ENCODE assay signal across 8 cellular contexts in the genomic region with DNA sequence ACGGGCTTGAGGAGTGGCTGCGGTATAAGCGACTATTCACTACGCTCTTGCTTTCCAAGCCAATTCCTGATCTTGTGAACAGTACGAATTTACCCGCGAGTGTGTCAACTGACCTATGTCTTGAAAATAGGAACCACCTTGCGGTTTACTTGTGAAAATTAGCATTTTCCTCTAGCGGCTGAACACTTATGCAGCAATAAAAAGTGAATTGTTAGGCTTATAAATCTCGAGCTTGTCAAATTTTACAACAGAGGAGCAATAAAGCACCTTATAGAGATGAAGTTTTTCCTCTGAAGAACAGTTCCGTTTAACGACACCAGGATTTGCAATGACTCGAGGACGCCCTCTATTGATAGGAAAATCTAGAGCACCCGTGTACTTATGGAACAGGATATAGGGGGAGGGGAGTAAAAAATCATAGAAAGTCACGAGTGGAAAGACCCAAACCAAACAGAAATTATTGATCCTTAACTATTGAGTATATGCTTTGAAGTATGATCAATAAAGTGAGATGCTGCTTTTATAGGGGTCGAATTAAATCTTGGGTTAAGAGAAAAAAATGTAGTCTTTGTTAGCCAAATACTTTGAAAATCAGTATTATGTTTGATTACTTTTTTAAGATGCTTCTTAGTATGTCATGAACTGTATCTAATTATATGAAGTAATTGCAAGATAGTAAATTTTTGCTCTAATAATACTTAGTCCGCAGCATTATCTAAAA. TPM values are rescaled to one million over a fixed set of nuclear protein-coding genes. Genes with fewer than 3 reads are reported as not detected.
DNase-seq lines count a peak whose midpoint lies in the region; ATAC-seq, FAIRE-seq and TF ChIP-seq lines count a peak whose summit lies in the region.

No MANE protein-coding gene starts in this region.

- SMC1A ChIA-PET in GM12878 (lab: Charles Lee; ENCODE audit: uncharacterized antibody, unreplicated experiment) = interaction anchor here (0.7 to 5.3 kb wide), 17 partner anchors 10 to 1576 kb away, joined by 3 to 24 read pairs (median 3); no protein-coding TSS in a partner anchor

- TF ChIP-seq POLR2A in GM12878 (IDR thresholded peaks at IDR 0.05; ENCODE audit: low read depth, low read length) = no peak

- H3K4me2 ChIP-seq in GM12878 (ENCODE audit: control insufficient read depth, insufficient read depth) = peak overlapping the region; percentile 92
- H3K4me2 ChIP-seq in hepatocyte = peak overlapping the region; percentile 97

- WGBS in GM12878 (ENCODE audit: insufficient coverage, insufficient replicate concordance, low lambda C conversion rate, missing lambda C conversion rate) = under 1% methylated on average over 18 of the region's 18 CpGs
- WGBS in hepatocyte (ENCODE audit: low lambda C conversion rate, missing lambda C conversion rate) = 6% methylated on average over 18 of the region's 18 CpGs

- peaks cover 3 to 9% of the 10 kb centered on the region in 2 experiments; a peak in 3 of 4 replicates for H3K27me3 ChIP-seq in GM12878 (replicated peaks in 1 of 2; ENCODE audit: control insufficient read depth in 2 of 2, insufficient read depth in 2 of 2, low read length in 1 of 2)
- no peaks in the 10 kb centered on the region for H3K27me3 ChIP-seq in hepatocyte

- RAD21 ChIA-PET in GM12878 (lab: Charles Lee; ENCODE audit: unreplicated experiment) = interaction anchor here (0.5 to 2.7 kb wide), 10 partner anchors 9 to 1930 kb away, joined by 3 to 11 read pairs (median 3); no protein-coding TSS in a partner anchor

- H3K79me2 ChIP-seq in GM12878 (ENCODE audit: control insufficient read depth, insufficient read depth, low read length) (peaks cover 24% of the 10 kb centered on the region), hepatocyte (peaks cover 19% of the 10 kb centered on the region)

- DNase-seq in AG09309 (ENCODE audit: low read depth) (peak; percentile 86), GM18507 (ENCODE audit: extremely low spot score, insufficient read length, low read depth) (no peak), NCI-H1048 (lab: John Stamatoyannopoulos, UW) (peak; percentile 66), SK-N-DZ (ENCODE audit: low spot score) (peak; percentile 90), GM12878 (ENCODE audit: low read depth, low spot score) (peak; percentile 40), hepatocyte (ENCODE audit: low spot score) (peak; percentile 92), renal cortical epithelial cell (ENCODE audit: low read depth) (peak; percentile 89)

- intact Hi-C loops in GM12878 (cut with micrococcal nuclease; ENCODE audit: unreplicated experiment) = loop anchor here (2.0 to 5.0 kb wide), 5 partner anchors 136 to 1579 kb away; no protein-coding TSS in a partner anchor

- H3K4me1 ChIP-seq in GM12878 (ENCODE audit: control insufficient read depth, insufficient read depth, low read length) (peaks cover 17% of the 10 kb centered on the region), hepatocyte (ENCODE audit: insufficient read depth) (peaks cover 14% of the 10 kb centered on the region)

- in situ Hi-C loops in GM12878 (cut with MboI) = loop anchor here (10.0 kb wide), 1 partner anchor 263 kb away; no protein-coding TSS in a partner anchor

- no peaks in the 10 kb centered on the region; the same call in 1 of the 2 replicates for H4K20me1 ChIP-seq in GM12878 (ENCODE audit: control insufficient read depth, insufficient read depth)
- H4K20me1 ChIP-seq in hepatocyte (ENCODE audit: insufficient read depth, poor library complexity, severe bottlenecking) = peaks cover 18% of the 10 kb centered on the region

- POLR2A ChIA-PET in GM12878 (lab: Charles Lee) = no interaction called here

- peak overlapping the region; percentile 81 for H2AFZ ChIP-seq in GM12878 (ENCODE audit: control insufficient read depth, low read depth, low read length)
- H2AFZ ChIP-seq in hepatocyte = no peak overlapping the region

- H3K36me3 ChIP-seq in GM12878 (ENCODE audit: control insufficient read depth in 2 of 2, insufficient read depth in 2 of 2, low read length in 1 of 2) (no peaks in the 10 kb centered on the region), hepatocyte (replicated peaks; ENCODE audit: insufficient read depth, low read depth) (no peaks in the 10 kb centered on the region)

- FAIRE-seq in GM18507 (lab: Jason Lieb, UNC) (peak; percentile 78), GM12878 (lab: Jason Lieb, UNC) (peak; percentile 83)

- BruUV-seq in GM12878 (replicated peaks; lab: Mats Ljungman, UMichigan) = no TSS peak

- H3K9ac ChIP-seq in GM12878 (ENCODE audit: control insufficient read depth, insufficient read depth, low read length) = peak overlapping the region; percentile 43; the same call in 1 of the 2 replicates

- H3K4me3 ChIP-seq in AG09309 (ENCODE audit: control insufficient read depth, low read depth, low read length) = peak overlapping the region; percentile 97
- peak overlapping the region; percentile 79 for H3K4me3 ChIP-seq in GM12878
- H3K4me3 ChIP-seq in hepatocyte = peak overlapping the region; percentile 39

- CTCF ChIA-PET in GM12878 (lab: Yijun Ruan, JAX) = interaction anchor here (0.6 to 7.5 kb wide), 34 partner anchors 9 to 1902 kb away, joined by 3 to 104 read pairs (median 4); no protein-coding TSS in a partner anchor

- ATAC-seq in GM12878 (peak; percentile 6; the same call in 2 of the 3 replicates), HG03280 (IDR thresholded peaks at IDR 0.05; ENCODE audit: unreplicated experiment) (no peak)

- TF ChIP-seq EP300 in GM12878 (IDR thresholded peaks at IDR 0.05; ENCODE audit: borderline replicate concordance in 1 of 2, control insufficient read depth in 1 of 2, low read depth in 2 of 2, low read length in 2 of 2) = no peak

- TF ChIP-seq CTCF in AG09309 (IDR thresholded peaks at IDR 0.05; ENCODE audit: control insufficient read depth, insufficient read depth, low read depth, low read length, missing control alignments) (peak; percentile 90), GM12878 (IDR thresholded peaks at IDR 0.05 in 2 of 3, conservative IDR thresholded peaks at IDR 0.05 in 1 of 3; ENCODE audit: control insufficient read depth in 2 of 3, extremely low read depth in 1 of 3, insufficient read depth in 1 of 3, low read depth in 3 of 3, low read length in 3 of 3) (peak; percentile 78 to 89 (median 85)), hepatocyte (IDR thresholded peaks at IDR 0.05; ENCODE audit: poor library complexity) (peak; percentile 84)

- TF ChIP-seq RAD21 in GM12878 (IDR thresholded peaks at IDR 0.05; ENCODE audit: insufficient read depth, low read depth, low read length) = peak; percentile 59

- H3K9me2 ChIP-seq in hepatocyte (replicated peaks; ENCODE audit: insufficient read depth) = no peaks in the 10 kb centered on the region

- H3K9me3 ChIP-seq in GM12878 (replicated peaks; ENCODE audit: control insufficient read depth, insufficient read depth, low read length) (no peaks in the 10 kb centered on the region), hepatocyte (ENCODE audit: low read depth) (no peaks in the 10 kb centered on the region)

- no peak overlapping the region for H3K27ac ChIP-seq in GM12878 (ENCODE audit: control insufficient read depth, insufficient read depth)
- H3K27ac ChIP-seq in hepatocyte = no peak overlapping the region

TF ChIP-seq in GM12878, 131 proteins besides CTCF, POLR2A, EP300 and RAD21 (continues in another document):
- TF ChIP-seq, protein P1, sequence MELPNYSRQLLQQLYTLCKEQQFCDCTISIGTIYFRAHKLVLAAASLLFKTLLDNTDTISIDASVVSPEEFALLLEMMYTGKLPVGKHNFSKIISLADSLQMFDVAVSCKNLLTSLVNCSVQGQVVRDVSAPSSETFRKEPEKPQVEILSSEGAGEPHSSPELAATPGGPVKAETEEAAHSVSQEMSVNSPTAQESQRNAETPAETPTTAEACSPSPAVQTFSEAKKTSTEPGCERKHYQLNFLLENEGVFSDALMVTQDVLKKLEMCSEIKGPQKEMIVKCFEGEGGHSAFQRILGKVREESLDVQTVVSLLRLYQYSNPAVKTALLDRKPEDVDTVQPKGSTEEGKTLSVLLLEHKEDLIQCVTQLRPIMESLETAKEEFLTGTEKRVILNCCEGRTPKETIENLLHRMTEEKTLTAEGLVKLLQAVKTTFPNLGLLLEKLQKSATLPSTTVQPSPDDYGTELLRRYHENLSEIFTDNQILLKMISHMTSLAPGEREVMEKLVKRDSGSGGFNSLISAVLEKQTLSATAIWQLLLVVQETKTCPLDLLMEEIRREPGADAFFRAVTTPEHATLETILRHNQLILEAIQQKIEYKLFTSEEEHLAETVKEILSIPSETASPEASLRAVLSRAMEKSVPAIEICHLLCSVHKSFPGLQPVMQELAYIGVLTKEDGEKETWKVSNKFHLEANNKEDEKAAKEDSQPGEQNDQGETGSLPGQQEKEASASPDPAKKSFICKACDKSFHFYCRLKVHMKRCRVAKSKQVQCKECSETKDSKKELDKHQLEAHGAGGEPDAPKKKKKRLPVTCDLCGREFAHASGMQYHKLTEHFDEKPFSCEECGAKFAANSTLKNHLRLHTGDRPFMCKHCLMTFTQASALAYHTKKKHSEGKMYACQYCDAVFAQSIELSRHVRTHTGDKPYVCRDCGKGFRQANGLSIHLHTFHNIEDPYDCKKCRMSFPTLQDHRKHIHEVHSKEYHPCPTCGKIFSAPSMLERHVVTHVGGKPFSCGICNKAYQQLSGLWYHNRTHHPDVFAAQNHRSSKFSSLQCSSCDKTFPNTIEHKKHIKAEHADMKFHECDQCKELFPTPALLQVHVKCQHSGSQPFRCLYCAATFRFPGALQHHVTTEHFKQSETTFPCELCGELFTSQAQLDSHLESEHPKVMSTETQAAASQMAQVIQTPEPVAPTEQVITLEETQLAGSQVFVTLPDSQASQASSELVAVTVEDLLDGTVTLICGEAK (IDR thresholded peaks at IDR 0.05; ENCODE audit: borderline replicate concordance) = no peak

RNA-seq across cellular contexts. Expression of a gene that starts 1.9 kb away (rescaled TPM):
- polyA plus RNA-seq in SK-N-DZ (2014; cell fraction: cytosol; rRNA removed) = 25.6 and 29.0 TPM in 2 replicates
- polyA plus RNA-seq in SK-N-DZ (2014; cell fraction: nucleus; rRNA removed) = 31.1 and 46.0 TPM in 2 replicates
- 11.9 and 12.2 TPM in 2 replicates for total RNA-seq in GM12878 (2013; cell fraction: nucleolus; rRNA removed)
- total RNA-seq in GM12878 (2014; rRNA removed) = 11.3 and 11.6 TPM in 2 replicates
- total RNA-seq in GM12878 (2014; rRNA removed; fragmentation: Illumina TruSeq; extraction: Trizol) = 6.9 and 7.4 TPM in 2 replicates
- 15.3 and 15.8 TPM in 2 replicates for total RNA-seq in GM12878 (2021)
- 1.8 TPM for polyA plus RNA-seq in GM12878 (2011; ENCODE audit: low read depth)
- 1.5 and 1.6 TPM in 2 replicates for polyA plus RNA-seq in GM12878 (2011; rRNA removed)
- 1.6 and 2.1 TPM in 2 replicates for polyA plus RNA-seq in GM12878 (2011; cell fraction: cytosol; rRNA removed)
- polyA plus RNA-seq in GM12878 (2011; cell fraction: nucleus; rRNA removed) = 3.2 and 3.6 TPM in 2 replicates
- polyA plus RNA-seq in GM12878 (2012) = 3.3 and 4.0 TPM in 2 replicates
- polyA plus RNA-seq in GM12878 (2014; fragmentation: Illumina TruSeq; extraction: Trizol) = 9.4 and 11.5 TPM in 2 replicates
- polyA plus RNA-seq in GM12878 (2014; fragmentation: Nextera tagmentation; extraction: Ambion mirVana) = 1 to 10 TPM; 1.3 to 2.4 TPM
- 7.9 and 10.2 TPM in 2 replicates for polyA plus RNA-seq in GM12878 (2014; rRNA removed)
- polyA plus RNA-seq in GM12878 (2016; fragmentation: Nextera tagmentation; extraction: Ambion mirVana) = 1 to 10 TPM; 6.9 to 8.2 TPM
- polyA minus RNA-seq in GM12878 (2011; rRNA and poly(A)+ RNA removed) = 2.8 and 4.4 TPM in 2 replicates
- polyA minus RNA-seq in GM12878 (2011; cell fraction: cytosol; rRNA and poly(A)+ RNA removed) = 0.83 and 1.1 TPM in 2 replicates
- 6.4 and 11.5 TPM in 2 replicates for polyA minus RNA-seq in GM12878 (2011; cell fraction: nucleus; rRNA and poly(A)+ RNA removed)
- 10.5 and 11.6 TPM in 2 replicates for total RNA-seq in hepatocyte
- 6.8 and 8.4 TPM in 2 replicates for polyA plus RNA-seq in hepatocyte
- total RNA-seq in renal cortical epithelial cell = 12.9 and 13.2 TPM in 2 replicates

Comparison
In these comparisons a context has a peak if more than half of its experiments do, and no peak if none do; other contexts are left out.
1. H3K4me3 ChIP-seq: peak in every context shown above with its lines; median percentile 97 in AG09309; 79 in GM12878; 39 in hepatocyte.